8 cellular contexts compared by ENCODE assay signal in genomic region chr1:29230553-29231378, GRCh38. TPM values are rescaled to one million over a fixed set of nuclear protein-coding genes. Genes with fewer than 3 reads are reported as not detected.
DNase-seq lines count a peak whose midpoint lies in the region; ATAC-seq, FAIRE-seq and TF ChIP-seq lines count a peak whose summit lies in the region.

Gene MECR (minus strand): TSS chr1:29230934. CDS start chr1:29230906, 28 bp downstream.

- peak within 1 kb of the TSS; percentile 94 for H3K4me3 Mint-ChIP-seq in T-helper 1 cell treated with Interleukin-12 subunit alpha and Interleukin-12 subunit beta and Interleukin-4 antibody, amounts not matched to agents 30 μg/mL and 1 μg/mL, for 36 hours

- H3K9me3 ChIP-seq in left ventricle myocardium inferior (replicated peaks) (no peaks in the 10 kb centered on the region), psoas muscle (no peaks in the 10 kb centered on the region)

- TF ChIP-seq CTCF in left ventricle myocardium inferior (IDR thresholded peaks at IDR 0.05; ENCODE audit: borderline replicate concordance) (peak; percentile 35), psoas muscle (IDR thresholded peaks at IDR 0.05) (peak; percentile 16)

- intact Hi-C loops in left ventricle myocardium inferior (cut with micrococcal nuclease) (no loop called here), psoas muscle (cut with DNase I) (loop anchor here (10.0 kb wide), 3 partner anchors 854 to 1544 kb away; no protein-coding TSS in a partner anchor)

- H3K4me1 ChIP-seq in left ventricle myocardium inferior (peaks cover 20% of the 10 kb centered on the region), psoas muscle (peaks cover 11% of the 10 kb centered on the region), urinary bladder (ENCODE audit: insufficient read depth) (no peaks in the 10 kb centered on the region)

- H3K36me3 ChIP-seq in left ventricle myocardium inferior (no peaks in the 10 kb centered on the region), psoas muscle (ENCODE audit: insufficient read depth in 1 of 2, low read depth in 1 of 2) (no peaks in the 10 kb centered on the region), urinary bladder (ENCODE audit: insufficient read depth) (no peaks in the 10 kb centered on the region)

- peak within 1 kb of the TSS; percentile 89 for H3K27ac Mint-ChIP-seq in T-helper 1 cell treated with Interleukin-12 subunit alpha and Interleukin-12 subunit beta and Interleukin-4 antibody, amounts not matched to agents 30 μg/mL and 1 μg/mL, for 36 hours

- DNase-seq in GM12891 (ENCODE audit: insufficient read length, low spot score) (peak; percentile 97), NCI-H1417 treated with DMSO at 0.1 percent for 48 hours (lab: John Stamatoyannopoulos, UW) (peak; percentile 55), amniotic stem cell (lab: John Stamatoyannopoulos, UW) (peak; percentile 76), left ventricle myocardium inferior (peak; percentile 94), psoas muscle (peak; percentile 93 to 97)

- H3K27ac ChIP-seq in left ventricle myocardium inferior (replicated peaks) (peak within 1 kb of the TSS; percentile 82), psoas muscle (peak within 1 kb of the TSS; percentile 86), urinary bladder (ENCODE audit: low read depth) (no peak within 1 kb of the TSS)

- FAIRE-seq in GM12891 (lab: Jason Lieb, UNC): peak; percentile 97

- H3K27me3 ChIP-seq in left ventricle myocardium inferior (ENCODE audit: low read depth) (no peaks in the 10 kb centered on the region), psoas muscle (ENCODE audit: insufficient read depth in 3 of 3, low read length in 2 of 3) (no peaks in the 10 kb centered on the region)

- peaks cover 18% of the 10 kb centered on the region for H3K4me1 Mint-ChIP-seq in T-helper 1 cell treated with Interleukin-12 subunit alpha and Interleukin-12 subunit beta and Interleukin-4 antibody, amounts not matched to agents 30 μg/mL and 1 μg/mL, for 36 hours (ENCODE audit: low read depth)

- H3K36me3 Mint-ChIP-seq in T-helper 1 cell treated with Interleukin-12 subunit alpha and Interleukin-12 subunit beta and Interleukin-4 antibody, amounts not matched to agents 30 μg/mL and 1 μg/mL, for 36 hours (ENCODE audit: low read depth): no peaks in the 10 kb centered on the region

- H3K9me3 Mint-ChIP-seq in T-helper 1 cell treated with Interleukin-12 subunit alpha and Interleukin-12 subunit beta and Interleukin-4 antibody, amounts not matched to agents 30 μg/mL and 1 μg/mL, for 36 hours: no peaks in the 10 kb centered on the region

- peak; percentile 85 for TF ChIP-seq POLR2A in GM12891 (IDR thresholded peaks at IDR 0.05; ENCODE audit: low read depth, low read length)

- ATAC-seq in HG02759 (IDR thresholded peaks at IDR 0.05; ENCODE audit: unreplicated experiment) (peak; percentile 93), psoas muscle (peak; percentile 98 to 99 (median 99))

- H3K4me3 ChIP-seq in left ventricle myocardium inferior (peak within 1 kb of the TSS; percentile 92), psoas muscle (peak within 1 kb of the TSS; percentile 85), urinary bladder (ENCODE audit: low read depth, low read length) (peak within 1 kb of the TSS; percentile 50)

- 3% methylated on average over 50 to 52 of the region's 52 CpGs for WGBS in psoas muscle, 3 donors
- 2% methylated on average over 52 of the region's 52 CpGs for WGBS in urinary bladder

- peaks cover 31% of the 10 kb centered on the region for H3K27me3 Mint-ChIP-seq in T-helper 1 cell treated with Interleukin-12 subunit alpha and Interleukin-12 subunit beta and Interleukin-4 antibody, amounts not matched to agents 30 μg/mL and 1 μg/mL, for 36 hours (ENCODE audit: low read depth)

TF ChIP-seq in GM12891, 5 proteins besides CTCF, POLR2A, EP300 and RAD21:
- TF ChIP-seq POU2F2 (IDR thresholded peaks at IDR 0.05; ENCODE audit: low read depth, low read length) (no peak), SPI1 (IDR thresholded peaks at IDR 0.05; ENCODE audit: low read depth, low read length) (no peak), POLR2AphosphoS5 (IDR thresholded peaks at IDR 0.05; ENCODE audit: low read depth, low read length) (peak; percentile 82), TAF1 (IDR thresholded peaks at IDR 0.05; ENCODE audit: low read depth, low read length) (peak; percentile 57; the same call in 1 of the 2 replicates), PAX5 (IDR thresholded peaks at IDR 0.05; ENCODE audit: insufficient read depth, low read length, severe bottlenecking) (no peak)

RNA-seq across cellular contexts. Expression of gene MECR, which starts in this region (rescaled TPM):
- polyA plus RNA-seq in GM12891 (2012; ENCODE audit: low read depth, missing spikeins): 25.3 TPM
- 30.8 TPM for total RNA-seq in left ventricle myocardium inferior
- 10 to 100 TPM; 22.7 to 42.6 (median 34.1) TPM for total RNA-seq in psoas muscle
- 10 to 100 TPM; 25.7 to 38.8 (median 36.8) TPM for polyA plus RNA-seq in psoas muscle
- 17.0 TPM for total RNA-seq in urinary bladder
- polyA plus RNA-seq in urinary bladder: 17.6 TPM
